In genomic region chr1:21998624-21999294, GRCh38 we compare ENCODE assay signal across 17 cellular contexts. TPM values are rescaled to one million over a fixed set of nuclear protein-coding genes. Genes with fewer than 3 reads are reported as not detected.
"Had no signal": no experiment of that assay in that cellular context is flagged by ENCODE, and none has a peak within 500 bp of the region (broad histone marks: within the 10 kb centered on the region; RNA-seq: fewer than 3 reads in every experiment).

No MANE protein-coding gene starts in this region.

RNA-seq across cellular contexts. Expression of gene CELA3A, which starts 2.7 kb away (rescaled TPM):
- total RNA-seq: dorsolateral prefrontal cortex; esophagus squamous epithelium; kidney epithelial cell; left cardiac atrium; left lung; lower leg skin; lung microvascular endothelial cell; mesothelial cell of epicardium; natural killer cell treated with Interleukin-12 subunit alpha and Interleukin-12 subunit beta and Interleukin-15 and Interleukin-18, amount 100 ng/mL, for 72 hours; neural crest cell; prostate gland; right atrium auricular region; smooth muscle cell; subcutaneous adipose tissue; temporal lobe; thyroid gland; urinary bladder had no signal
- polyA plus RNA-seq: smooth muscle cell had no signal

RNA-seq across cellular contexts. Expression of gene CELA3B, which starts 21.9 kb away (rescaled TPM):
- total RNA-seq: dorsolateral prefrontal cortex; esophagus squamous epithelium; kidney epithelial cell; left cardiac atrium; left lung; lower leg skin; lung microvascular endothelial cell; mesothelial cell of epicardium; natural killer cell treated with Interleukin-12 subunit alpha and Interleukin-12 subunit beta and Interleukin-15 and Interleukin-18, amount 100 ng/mL, for 72 hours; neural crest cell; prostate gland; right atrium auricular region; smooth muscle cell; subcutaneous adipose tissue; temporal lobe; thyroid gland; urinary bladder had no signal
- polyA plus RNA-seq: smooth muscle cell had no signal
